ENCODE assay signal across 8 cellular contexts in genomic region chr18:7117390-7118355, GRCh38. TPM values are rescaled to one million over a fixed set of nuclear protein-coding genes. Genes with fewer than 3 reads are reported as not detected.
DNase-seq lines count a peak whose midpoint lies in the region; ATAC-seq, FAIRE-seq and TF ChIP-seq lines count a peak whose summit lies in the region.

TSS of gene LAMA1 (minus strand) at chr18:7117797. CDS start at chr18:7117720, 77 bp downstream.

- TF ChIP-seq POLR2A in body of pancreas (IDR thresholded peaks at IDR 0.05) (no peak), testis (IDR thresholded peaks at IDR 0.05) (no peak)

- H3K4me2 ChIP-seq in keratinocyte (ENCODE audit: control insufficient read depth, extremely low read depth, insufficient read depth, low read depth, low read length): peak within 1 kb of the TSS; percentile 76

- dilution Hi-C loops in keratinocyte (cut with MboI; ENCODE audit: extremely low pct_ligation_motif_present, low sequenced_read_pairs): no loop called here

- CTCF ChIA-PET in CD8-positive, alpha-beta T cell (lab: Charles Lee): no interaction called here

- FAIRE-seq in keratinocyte (lab: Jason Lieb, UNC): no peak

- H3K9me3 Mint-ChIP-seq in CD8-positive, alpha-beta T cell: peaks cover 4% of the 10 kb centered on the region

- H2AFZ ChIP-seq in keratinocyte (ENCODE audit: control insufficient read depth, low read length): peak within 1 kb of the TSS; percentile 56

- H3K36me3 ChIP-seq in body of pancreas (replicated peaks in 1 of 2; ENCODE audit: insufficient read depth in 1 of 2, low read depth in 2 of 2): no peaks in the 10 kb centered on the region
- no peaks in the 10 kb centered on the region for H3K36me3 ChIP-seq in keratinocyte (ENCODE audit: control insufficient read depth in 2 of 2, extremely low read depth in 1 of 2, insufficient read depth in 2 of 2, low read length in 2 of 2)
- H3K36me3 ChIP-seq in testis (ENCODE audit: low read depth, missing control alignments): no peaks in the 10 kb centered on the region
- H3K36me3 ChIP-seq in CD8-positive, alpha-beta T cell (ENCODE audit: insufficient read depth, low read length): no peaks in the 10 kb centered on the region

- peaks cover 23% of the 10 kb centered on the region for H3K4me1 ChIP-seq in body of pancreas
- peaks cover 8% of the 10 kb centered on the region for H3K4me1 ChIP-seq in keratinocyte (ENCODE audit: control insufficient read depth, extremely low read depth, insufficient read depth, low read length)
- no peaks in the 10 kb centered on the region for H3K4me1 ChIP-seq in testis
- H3K4me1 ChIP-seq in CD8-positive, alpha-beta T cell (ENCODE audit: insufficient read depth, low read length): no peaks in the 10 kb centered on the region

- 2 to 17% methylated on average over 10 to 78 of the region's 95 CpGs for WGBS in body of pancreas, 2 donors
- 1 to 2% methylated on average over 22 to 47 of the region's 95 CpGs for WGBS in testis, 2 donors

- H3K79me2 ChIP-seq in keratinocyte (ENCODE audit: control insufficient read depth, insufficient read depth, low read length): no peaks in the 10 kb centered on the region

- no peak within 1 kb of the TSS for H3K9ac ChIP-seq in keratinocyte (ENCODE audit: control insufficient read depth, extremely low read depth, insufficient read depth, low read length)

- intact Hi-C loops in body of pancreas (cut with DNase I) (no loop called here), testis (cut with DNase I; ENCODE audit: low total_unique reads) (no loop called here)
- intact Hi-C loops in CD8-positive, alpha-beta T cell (cut with DNase I, micrococcal nuclease): no loop called here

- H4K20me1 ChIP-seq in keratinocyte (ENCODE audit: control insufficient read depth, extremely low read depth, insufficient read depth, low read length): no peaks in the 10 kb centered on the region

- peaks cover 6% of the 10 kb centered on the region for H3K4me1 Mint-ChIP-seq in CD8-positive, alpha-beta T cell (ENCODE audit: low read depth)

- no peak within 1 kb of the TSS for H3K27ac Mint-ChIP-seq in CD8-positive, alpha-beta T cell

- POLR2A ChIA-PET in CD8-positive, alpha-beta T cell (lab: Charles Lee): no interaction called here

- no peak for ATAC-seq in body of pancreas
- ATAC-seq in CD8-positive, alpha-beta T cell: no peak
- ATAC-seq in HG03378 (IDR thresholded peaks at IDR 0.05; ENCODE audit: unreplicated experiment): no peak

- H3K36me3 Mint-ChIP-seq in CD8-positive, alpha-beta T cell: no peaks in the 10 kb centered on the region

- no peaks in the 10 kb centered on the region for H3K9me1 ChIP-seq in keratinocyte (ENCODE audit: control insufficient read depth, extremely low read depth, insufficient read depth, low read length)

- no peaks in the 10 kb centered on the region for H3K9me3 ChIP-seq in body of pancreas
- no peaks in the 10 kb centered on the region for H3K9me3 ChIP-seq in keratinocyte (ENCODE audit: control insufficient read depth, low read depth, low read length)
- no peaks in the 10 kb centered on the region for H3K9me3 ChIP-seq in testis
- no peaks in the 10 kb centered on the region for H3K9me3 ChIP-seq in CD8-positive, alpha-beta T cell (ENCODE audit: low read length)

- H3K27me3 ChIP-seq in body of pancreas (peaks cover 0 to 32% of the 10 kb centered on the region in 2 donors), keratinocyte (ENCODE audit: control insufficient read depth, extremely low read depth, insufficient read depth, low read length) (peaks cover 29% of the 10 kb centered on the region), testis (no peaks in the 10 kb centered on the region)
- H3K27me3 ChIP-seq in CD8-positive, alpha-beta T cell (ENCODE audit: insufficient read depth, low read length): no peaks in the 10 kb centered on the region

- H3K4me3 ChIP-seq in body of pancreas (peak within 1 kb of the TSS in 1 of 2 donors; percentile 17), keratinocyte (ENCODE audit: control insufficient read depth in 2 of 3, extremely low read depth in 1 of 3, insufficient read depth in 2 of 3, low read depth in 1 of 3, low read length in 3 of 3) (peak within 1 kb of the TSS; percentile 32 to 73 (median 56)), testis (peak within 1 kb of the TSS; percentile 58 to 63)
- H3K4me3 ChIP-seq in CD8-positive, alpha-beta T cell (ENCODE audit: low read depth, low read length): no peak within 1 kb of the TSS

- no peak within 1 kb of the TSS for H3K4me3 Mint-ChIP-seq in CD8-positive, alpha-beta T cell

- H3K27ac ChIP-seq in body of pancreas: no peak within 1 kb of the TSS
- H3K27ac ChIP-seq in keratinocyte (ENCODE audit: control insufficient read depth, insufficient read depth, low read length): no peak within 1 kb of the TSS
- H3K27ac ChIP-seq in testis: peak within 1 kb of the TSS; percentile 63 to 64
- no peak within 1 kb of the TSS for H3K27ac ChIP-seq in CD8-positive, alpha-beta T cell (ENCODE audit: low read depth, low read length)

- DNase-seq in NCI-H748 (lab: John Stamatoyannopoulos, UW; ENCODE audit: unreplicated experiment) (peak; percentile 47), NCI-H748 treated with DMSO at 0.1 percent for 48 hours (lab: John Stamatoyannopoulos, UW) (no peak), body of pancreas (peak in 3 of 4 donors; percentile 14 to 16 (median 14)), keratinocyte (ENCODE audit: low read depth, low spot score) (no peak), testis (peak; percentile 83), SIG-M5 treated with dmso at 0.1 percent for 504 hours (lab: John Stamatoyannopoulos, UW; ENCODE audit: unreplicated experiment) (no peak)
- DNase-seq in CD8-positive, alpha-beta T cell: no peak

- peaks cover 40% of the 10 kb centered on the region for H3K27me3 Mint-ChIP-seq in CD8-positive, alpha-beta T cell (ENCODE audit: low read depth)

- TF ChIP-seq CTCF in body of pancreas (IDR thresholded peaks at IDR 0.05) (no peak), keratinocyte (optimal IDR thresholded peaks at IDR 0.05 in 1 of 3, IDR thresholded peaks at IDR 0.05 in 1 of 3, conservative IDR thresholded peaks at IDR 0.05 in 1 of 3; ENCODE audit: extremely low read depth in 1 of 3, insufficient read depth in 2 of 3, low read length in 3 of 3) (no peak), testis (IDR thresholded peaks at IDR 0.05) (no peak)
- no peak for TF ChIP-seq CTCF in CD8-positive, alpha-beta T cell (IDR thresholded peaks at IDR 0.05)

RNA-seq across cellular contexts. Expression of gene LAMA1, which starts in this region (rescaled TPM):
- total RNA-seq in body of pancreas: 1 to 10 TPM in 1 of 2 donors, under 1 TPM in 1; 0.99 to 3.4 TPM
- 2.1 to 4.1 TPM (median 2.5 TPM) in 3 replicates for polyA plus RNA-seq in keratinocyte
- polyA plus RNA-seq in keratinocyte (2011; ENCODE audit: low read depth): 4.3 TPM
- 1.5 and 1.7 TPM in 2 replicates for polyA plus RNA-seq in keratinocyte (2011; cell fraction: cytosol; rRNA removed)
- polyA plus RNA-seq in keratinocyte (2011; cell fraction: nucleus; rRNA removed): 10.1 and 10.2 TPM in 2 replicates
- 1.7 and 3.3 TPM in 2 replicates for polyA plus RNA-seq in keratinocyte (2012; ENCODE audit: low replicate concordance)
- polyA minus RNA-seq in keratinocyte: 4.6 to 6.9 TPM (median 4.8 TPM) in 3 replicates
- polyA minus RNA-seq in keratinocyte (2011; cell fraction: cytosol; rRNA and poly(A)+ RNA removed): 5.2 TPM
- polyA minus RNA-seq in keratinocyte (2011; cell fraction: nucleus; rRNA and poly(A)+ RNA removed): 8.3 and 11.9 TPM in 2 replicates
- total RNA-seq in testis: 100 to 1,000 TPM; 141 to 146 TPM
- 35.7 TPM for polyA plus RNA-seq in testis (ENCODE audit: insufficient read depth, low read depth, low replicate concordance)
- not detected for total RNA-seq in CD8-positive, alpha-beta T cell

Comparison
In these comparisons a context has a peak if more than half of its experiments do, and no peak if none do; other contexts are left out.
1. RNA of gene LAMA1 (total RNA-seq): 141 to 146 TPM in testis; 0.99 to 3.4 TPM in body of pancreas and not detected in CD8-positive, alpha-beta T cell; every median in the first group is over 10 times any median in the second.
2. DNase-seq: peak in NCI-H748 (single experiment), body of pancreas (3 of 4) and testis (single experiment); none in NCI-H748 treated with DMSO at 0.1 percent for 48 hours (single experiment), keratinocyte (single experiment), SIG-M5 treated with dmso at 0.1 percent for 504 hours (single experiment) and CD8-positive, alpha-beta T cell (0 of 7).
3. H3K27ac ChIP-seq: peak in testis (2 of 2); none in body of pancreas (0 of 4), keratinocyte (single experiment) and CD8-positive, alpha-beta T cell (single experiment).